ENCODE assay signal across 9 cellular contexts in genomic region chr5:127031147-127031862, GRCh38. TPM values are rescaled to one million over a fixed set of nuclear protein-coding genes. Genes with fewer than 3 reads are reported as not detected.
A peak's percentile ranks its signal among the peaks of the same experiment; 100 is the strongest.
DNase-seq lines count a peak whose midpoint lies in the region; ATAC-seq, FAIRE-seq and TF ChIP-seq lines count a peak whose summit lies in the region.
"Had no signal": no experiment of that assay in that cellular context is flagged by ENCODE, and none has a peak within 500 bp of the region (broad histone marks: within the 10 kb centered on the region; RNA-seq: fewer than 3 reads in every experiment).

No MANE protein-coding gene starts in this region.

- TF ChIP-seq CTCF in fibroblast of lung (conservative IDR thresholded peaks at IDR 0.05 in 1 of 2, IDR thresholded peaks at IDR 0.05 in 1 of 2; ENCODE audit: low read depth in 1 of 2, low read length in 2 of 2) (no peak), pancreas (IDR thresholded peaks at IDR 0.05) (no peak)

- H3K27me3 ChIP-seq in fibroblast of lung (ENCODE audit: control insufficient read depth, insufficient read depth, low read length), result no peaks in the 10 kb centered on the region
- H3K27me3 ChIP-seq in pancreas, result no peaks in the 10 kb centered on the region

- ATAC-seq in HG03139 (IDR thresholded peaks at IDR 0.05; ENCODE audit: unreplicated experiment), result peak; percentile 20
- peak in 3 of 4 donors; percentile 7 to 15 (median 11) for ATAC-seq in pancreas

- WGBS in pancreas, 2 donors, result 14 to 15% methylated on average over 45 of the region's 45 CpGs

- H3K36me3 ChIP-seq in fibroblast of lung (ENCODE audit: control insufficient read depth, insufficient read depth, low read length) (no peaks in the 10 kb centered on the region), pancreas (no peaks in the 10 kb centered on the region)

- no peak for FAIRE-seq in pancreas (lab: Jason Lieb, UNC)
- no peak for FAIRE-seq in RCC 7860 (lab: Jason Lieb, UNC)
- FAIRE-seq: G401.6 had no signal

- peak overlapping the region; percentile 80 for H2AFZ ChIP-seq in fibroblast of lung (ENCODE audit: low read length)

- peak overlapping the region; percentile 96 for H3K4me2 ChIP-seq in fibroblast of lung (ENCODE audit: extremely low read depth, insufficient read depth, low read length)

- H4K20me1 ChIP-seq in fibroblast of lung (ENCODE audit: control insufficient read depth, extremely low read depth, insufficient read depth, low read length), result no peaks in the 10 kb centered on the region

- peak overlapping the region; percentile 64 to 97 (median 80) for H3K4me3 ChIP-seq in fibroblast of lung (replicated peaks in 1 of 4; ENCODE audit: control extremely low read depth in 1 of 4, insufficient read depth in 1 of 4, low read depth in 3 of 4, low read length in 4 of 4)
- peak overlapping the region; percentile 40 to 94 (median 72) for H3K4me3 ChIP-seq in pancreas

- intact Hi-C loops in pancreas (cut with DNase I), result no loop called here

- DNase-seq in NOMO-1 treated with DMSO at 0.1 percent for 48 hours (lab: John Stamatoyannopoulos, UW; ENCODE audit: unreplicated experiment), result peak; percentile 44
- DNase-seq in NOMO-1 (lab: John Stamatoyannopoulos, UW; ENCODE audit: unreplicated experiment in 2 of 2), result no peak
- DNase-seq in activated CD4-positive, alpha-beta T cell treated with anti-CD3 and anti-CD28 coated beads for 4 hours, result peak; percentile 2 to 9
- DNase-seq in fibroblast of lung (ENCODE audit: low read depth in 2 of 2), result peak in 1 of 2 donors; percentile 7
- peak in 4 of 6 donors; percentile 9 to 78 (median 56) for DNase-seq in pancreas
- no peak for DNase-seq in NCI-H1105 treated with DMSO at 0.1 percent for 48 hours (lab: John Stamatoyannopoulos, UW)
- DNase-seq in RCC 7860 (ENCODE audit: low spot score), result no peak

- no peaks in the 10 kb centered on the region for H3K9me3 ChIP-seq in fibroblast of lung (ENCODE audit: control insufficient read depth, insufficient read depth, low read depth, low read length)
- no peaks in the 10 kb centered on the region for H3K9me3 ChIP-seq in pancreas

- H3K9ac ChIP-seq in fibroblast of lung (ENCODE audit: insufficient read depth, low read length), result peak overlapping the region; percentile 59

- peak overlapping the region; percentile 50 for H3K27ac ChIP-seq in fibroblast of lung (ENCODE audit: insufficient read depth, low read length)
- H3K27ac ChIP-seq in pancreas, result peak overlapping the region in 3 of 4 donors; percentile 86 to 90 (median 87)

- H3K4me1 ChIP-seq in fibroblast of lung (ENCODE audit: control insufficient read depth, extremely low read depth, insufficient read depth, low read length), result peaks cover 2% of the 10 kb centered on the region
- H3K4me1 ChIP-seq in pancreas, result peaks cover 0 to 4% (median 2%) of the 10 kb centered on the region in 3 donors

- H3K79me2 ChIP-seq in fibroblast of lung (ENCODE audit: control insufficient read depth, insufficient read depth, low read length), result peaks cover 13% of the 10 kb centered on the region

RNA-seq across cellular contexts. Expression of gene MARCHF3, which starts 0.9 kb away (rescaled TPM):
- total RNA-seq in fibroblast of lung (8.7 and 11.6 TPM in 2 replicates), pancreas (1 to 10 TPM; 3.3 to 7.5 (median 3.9) TPM)
- polyA plus RNA-seq in fibroblast of lung (8.6 and 15.2 TPM in 2 replicates), pancreas (1 to 10 TPM; 2.8 to 4.9 TPM)
- polyA plus RNA-seq in fibroblast of lung (2012), result 4.8 and 10.6 TPM in 2 replicates
- polyA minus RNA-seq in fibroblast of lung (ENCODE audit: low replicate concordance), result 30.7 and 36.6 TPM in 2 replicates

RNA-seq across cellular contexts. Expression of gene C5orf63, which starts 42.0 kb away (rescaled TPM):
- total RNA-seq in fibroblast of lung (3.6 and 4.0 TPM in 2 replicates), pancreas (1 to 10 TPM; 1.6 to 8.8 (median 3.5) TPM)
- polyA plus RNA-seq in fibroblast of lung (2.9 and 3.3 TPM in 2 replicates), pancreas (1 to 10 TPM; 2.9 to 3.6 TPM)
- 2.8 and 2.9 TPM in 2 replicates for polyA plus RNA-seq in fibroblast of lung (2012)
- polyA minus RNA-seq in fibroblast of lung (ENCODE audit: low replicate concordance), result not detected in 2 replicates

Comparison
In these comparisons a context has a peak if more than half of its experiments do, and no peak if none do; other contexts are left out.
1. DNase-seq: peak in NOMO-1 treated with DMSO at 0.1 percent for 48 hours (single experiment), activated CD4-positive, alpha-beta T cell treated with anti-CD3 and anti-CD28 coated beads for 4 hours (2 of 2) and pancreas (4 of 6); none in NOMO-1 (0 of 2), NCI-H1105 treated with DMSO at 0.1 percent for 48 hours (single experiment) and RCC 7860 (single experiment).